1 cellular context compared by ENCODE assay signal in genomic region chr10:71964669-71965515, GRCh38.
TF ChIP-seq lines count a peak whose summit lies in the region.

No MANE protein-coding gene starts in this region.

TF ChIP-seq in HepG2, 621 proteins besides CTCF, POLR2A, EP300 and RAD21 (continued from another document):
- no peak for TF ChIP-seq DZIP1 (CRISPR knock-in tag; IDR thresholded peaks at IDR 0.05)
- no peak for TF ChIP-seq CC2D1A (CRISPR knock-in tag; IDR thresholded peaks at IDR 0.05)
- TF ChIP-seq RBM22 (optimal IDR thresholded peaks at IDR 0.05; ENCODE audit: low read length) = no peak
- TF ChIP-seq ATF7 (IDR thresholded peaks at IDR 0.05) = no peak
- no peak for TF ChIP-seq ATF7 (CRISPR knock-in tag; IDR thresholded peaks at IDR 0.05)
- TF ChIP-seq POLR2AphosphoS2 (IDR thresholded peaks at IDR 0.05; ENCODE audit: low read depth, low read length) = no peak
- no peak for TF ChIP-seq HNRNPUL1 (IDR thresholded peaks at IDR 0.05; ENCODE audit: low read depth, low read length)
- no peak for TF ChIP-seq ZBTB20 (CRISPR knock-in tag; IDR thresholded peaks at IDR 0.05; ENCODE audit: borderline replicate concordance, low read depth)
- TF ChIP-seq ONECUT2 (CRISPR knock-in tag; IDR thresholded peaks at IDR 0.05) = no peak
- no peak for TF ChIP-seq POGZ (CRISPR knock-in tag; IDR thresholded peaks at IDR 0.05)
- peak; percentile 28; the same call in 1 of the 2 replicates for TF ChIP-seq YEATS4 (CRISPR knock-in tag; IDR thresholded peaks at IDR 0.05; ENCODE audit: borderline replicate concordance)
- 0 out of 2 replicates have a peak, but pooled peaks have one; percentile 12 for TF ChIP-seq FOXO1 (CRISPR knock-in tag; IDR thresholded peaks at IDR 0.05)
- TF ChIP-seq RBAK (CRISPR knock-in tag; IDR thresholded peaks at IDR 0.05) = no peak
- TF ChIP-seq ZBTB3 (CRISPR knock-in tag; IDR thresholded peaks at IDR 0.05; ENCODE audit: borderline replicate concordance, low read depth) = no peak
- TF ChIP-seq TBX2 (CRISPR knock-in tag; IDR thresholded peaks at IDR 0.05; ENCODE audit: borderline replicate concordance) = no peak; the same call in 1 of the 2 replicates
- no peak for TF ChIP-seq HDAC6 (IDR thresholded peaks at IDR 0.05; ENCODE audit: low read depth, low read length)
- TF ChIP-seq MED1 (CRISPR knock-in tag; IDR thresholded peaks at IDR 0.05) = no peak
- no peak for TF ChIP-seq POLR2AphosphoS5 (IDR thresholded peaks at IDR 0.05; ENCODE audit: low read depth, low read length)
- peak; percentile 86; the same call in 1 of the 2 replicates for TF ChIP-seq ZNF724P (CRISPR knock-in tag; IDR thresholded peaks at IDR 0.05; ENCODE audit: borderline replicate concordance)
- no peak for TF ChIP-seq HHEX (CRISPR knock-in tag; IDR thresholded peaks at IDR 0.05)
- no peak for TF ChIP-seq GPBP1L1 (CRISPR knock-in tag; IDR thresholded peaks at IDR 0.05)
- TF ChIP-seq AGO2 (optimal IDR thresholded peaks at IDR 0.05; ENCODE audit: low read depth, low read length) = no peak
- TF ChIP-seq ZBTB43 (CRISPR knock-in tag; conservative IDR thresholded peaks at IDR 0.05) = no peak
- no peak for TF ChIP-seq CSRNP2 (CRISPR knock-in tag; conservative IDR thresholded peaks at IDR 0.05; ENCODE audit: low read depth)
- no peak for TF ChIP-seq ZMYM3 (CRISPR knock-in tag; IDR thresholded peaks at IDR 0.05)
- TF ChIP-seq, protein P1, sequence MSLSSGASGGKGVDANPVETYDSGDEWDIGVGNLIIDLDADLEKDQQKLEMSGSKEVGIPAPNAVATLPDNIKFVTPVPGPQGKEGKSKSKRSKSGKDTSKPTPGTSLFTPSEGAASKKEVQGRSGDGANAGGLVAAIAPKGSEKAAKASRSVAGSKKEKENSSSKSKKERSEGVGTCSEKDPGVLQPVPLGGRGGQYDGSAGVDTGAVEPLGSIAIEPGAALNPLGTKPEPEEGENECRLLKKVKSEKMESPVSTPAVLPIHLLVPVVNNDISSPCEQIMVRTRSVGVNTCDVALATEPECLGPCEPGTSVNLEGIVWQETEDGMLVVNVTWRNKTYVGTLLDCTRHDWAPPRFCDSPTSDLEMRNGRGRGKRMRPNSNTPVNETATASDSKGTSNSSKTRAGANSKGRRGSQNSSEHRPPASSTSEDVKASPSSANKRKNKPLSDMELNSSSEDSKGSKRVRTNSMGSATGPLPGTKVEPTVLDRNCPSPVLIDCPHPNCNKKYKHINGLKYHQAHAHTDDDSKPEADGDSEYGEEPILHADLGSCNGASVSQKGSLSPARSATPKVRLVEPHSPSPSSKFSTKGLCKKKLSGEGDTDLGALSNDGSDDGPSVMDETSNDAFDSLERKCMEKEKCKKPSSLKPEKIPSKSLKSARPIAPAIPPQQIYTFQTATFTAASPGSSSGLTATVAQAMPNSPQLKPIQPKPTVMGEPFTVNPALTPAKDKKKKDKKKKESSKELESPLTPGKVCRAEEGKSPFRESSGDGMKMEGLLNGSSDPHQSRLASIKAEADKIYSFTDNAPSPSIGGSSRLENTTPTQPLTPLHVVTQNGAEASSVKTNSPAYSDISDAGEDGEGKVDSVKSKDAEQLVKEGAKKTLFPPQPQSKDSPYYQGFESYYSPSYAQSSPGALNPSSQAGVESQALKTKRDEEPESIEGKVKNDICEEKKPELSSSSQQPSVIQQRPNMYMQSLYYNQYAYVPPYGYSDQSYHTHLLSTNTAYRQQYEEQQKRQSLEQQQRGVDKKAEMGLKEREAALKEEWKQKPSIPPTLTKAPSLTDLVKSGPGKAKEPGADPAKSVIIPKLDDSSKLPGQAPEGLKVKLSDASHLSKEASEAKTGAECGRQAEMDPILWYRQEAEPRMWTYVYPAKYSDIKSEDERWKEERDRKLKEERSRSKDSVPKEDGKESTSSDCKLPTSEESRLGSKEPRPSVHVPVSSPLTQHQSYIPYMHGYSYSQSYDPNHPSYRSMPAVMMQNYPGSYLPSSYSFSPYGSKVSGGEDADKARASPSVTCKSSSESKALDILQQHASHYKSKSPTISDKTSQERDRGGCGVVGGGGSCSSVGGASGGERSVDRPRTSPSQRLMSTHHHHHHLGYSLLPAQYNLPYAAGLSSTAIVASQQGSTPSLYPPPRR (CRISPR knock-in tag; IDR thresholded peaks at IDR 0.05; ENCODE audit: borderline replicate concordance) = peak; percentile 61; the same call in 1 of the 2 replicates
- no peak for TF ChIP-seq ZNF577 (CRISPR knock-in tag; IDR thresholded peaks at IDR 0.05; ENCODE audit: borderline replicate concordance, low read depth)
- 0 out of 2 replicates have a peak, but pooled peaks have one; percentile 56 for TF ChIP-seq ZNF766 (CRISPR knock-in tag; IDR thresholded peaks at IDR 0.05; ENCODE audit: borderline replicate concordance)
- 0 out of 2 replicates have a peak, but pooled peaks have one; percentile 5 for TF ChIP-seq ZNF646 (CRISPR knock-in tag; IDR thresholded peaks at IDR 0.05)
- no peak for TF ChIP-seq ZC3H13 (CRISPR knock-in tag; IDR thresholded peaks at IDR 0.05)
- TF ChIP-seq, protein P2, sequence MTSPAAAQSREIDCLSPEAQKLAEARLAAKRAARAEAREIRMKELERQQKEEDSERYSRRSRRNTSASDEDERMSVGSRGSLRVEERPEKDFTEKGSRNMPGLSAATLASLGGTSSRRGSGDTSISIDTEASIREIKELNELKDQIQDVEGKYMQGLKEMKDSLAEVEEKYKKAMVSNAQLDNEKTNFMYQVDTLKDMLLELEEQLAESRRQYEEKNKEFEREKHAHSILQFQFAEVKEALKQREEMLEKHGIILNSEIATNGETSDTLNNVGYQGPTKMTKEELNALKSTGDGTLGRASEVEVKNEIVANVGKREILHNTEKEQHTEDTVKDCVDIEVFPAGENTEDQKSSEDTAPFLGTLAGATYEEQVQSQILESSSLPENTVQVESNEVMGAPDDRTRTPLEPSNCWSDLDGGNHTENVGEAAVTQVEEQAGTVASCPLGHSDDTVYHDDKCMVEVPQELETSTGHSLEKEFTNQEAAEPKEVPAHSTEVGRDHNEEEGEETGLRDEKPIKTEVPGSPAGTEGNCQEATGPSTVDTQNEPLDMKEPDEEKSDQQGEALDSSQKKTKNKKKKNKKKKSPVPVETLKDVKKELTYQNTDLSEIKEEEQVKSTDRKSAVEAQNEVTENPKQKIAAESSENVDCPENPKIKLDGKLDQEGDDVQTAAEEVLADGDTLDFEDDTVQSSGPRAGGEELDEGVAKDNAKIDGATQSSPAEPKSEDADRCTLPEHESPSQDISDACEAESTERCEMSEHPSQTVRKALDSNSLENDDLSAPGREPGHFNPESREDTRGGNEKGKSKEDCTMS (CRISPR knock-in tag; conservative IDR thresholded peaks at IDR 0.05) = no peak
- TF ChIP-seq ZNF44 (CRISPR knock-in tag; IDR thresholded peaks at IDR 0.05) = no peak
- no peak; the same call in 1 of the 2 replicates for TF ChIP-seq ZNF782 (CRISPR knock-in tag; IDR thresholded peaks at IDR 0.05; ENCODE audit: borderline replicate concordance)
- no peak for TF ChIP-seq KLF12 (CRISPR knock-in tag; IDR thresholded peaks at IDR 0.05; ENCODE audit: borderline replicate concordance)
- peak; percentile 67 for TF ChIP-seq HNRNPL (IDR thresholded peaks at IDR 0.05; ENCODE audit: low read depth, low read length)
- TF ChIP-seq PTBP1 (IDR thresholded peaks at IDR 0.05; ENCODE audit: low read depth, low read length, poor library complexity, severe bottlenecking) = no peak
- TF ChIP-seq GFI1 (CRISPR knock-in tag; IDR thresholded peaks at IDR 0.05; ENCODE audit: borderline replicate concordance) = 0 out of 2 replicates have a peak, but pooled peaks have one; percentile 57
- TF ChIP-seq SNAPC2 (CRISPR knock-in tag; IDR thresholded peaks at IDR 0.05) = no peak
- TF ChIP-seq HNF4G (IDR thresholded peaks at IDR 0.05; ENCODE audit: borderline replicate concordance, low read depth, low read length) = no peak
- TF ChIP-seq HNF4G (CRISPR knock-in tag; IDR thresholded peaks at IDR 0.05; ENCODE audit: borderline replicate concordance, low read depth) = no peak
- TF ChIP-seq AGO1 (IDR thresholded peaks at IDR 0.05; ENCODE audit: low read depth, low read length, poor library complexity, severe bottlenecking) = no peak
